In genomic region chr4:8609824-8610350, GRCh38 we compare ENCODE assay signal across 23 cellular contexts. TPM values are rescaled to one million over a fixed set of nuclear protein-coding genes. Genes with fewer than 3 reads are reported as not detected.
"Had no signal": no experiment of that assay in that cellular context is flagged by ENCODE, and none has a peak within 500 bp of the region (broad histone marks: within the 10 kb centered on the region; RNA-seq: fewer than 3 reads in every experiment).

No MANE protein-coding gene starts in this region.

- ATAC-seq: T-cell had no signal

- H3K9me3 ChIP-seq: SK-N-SH had no signal

- H3K4me2 ChIP-seq: SK-N-SH had no signal

- H3K9ac ChIP-seq: SK-N-SH had no signal

- DNase-seq: KBM-7, MV-4-11, NCI-H1048, NCI-H1105, NCI-H1417, NCI-H1436 treated with DMSO at 0.1 percent for 48 hours, NCI-H1694, NCI-H187 treated with DMSO at 0.1 percent for 48 hours, NCI-H2029 treated with DMSO at 0.1 percent for 48 hours, NCI-H2171 treated with DMSO at 0.1 percent for 48 hours, NCI-H2227 treated with DMSO at 0.1 percent for 48 hours, NCI-H524, NCI-H526 treated with DMSO at 0.1 percent for 48 hours, NCI-H774, RPMI8226, SHP77, SW 1271, T-cell had no signal

RNA-seq across cellular contexts. Expression of gene CPZ, which starts 17.3 kb away (rescaled TPM):
- total RNA-seq: HT-29, MCF 10A, SK-MEL-5 had no signal
- polyA plus RNA-seq: SK-N-SH had no signal

RNA-seq across cellular contexts. Expression of gene GPR78, which starts 29.7 kb away (rescaled TPM):
- total RNA-seq: HT-29, MCF 10A, NCI-H460, SK-MEL-5, T-cell had no signal
- polyA plus RNA-seq: SK-N-SH had no signal
